Comparison of ENCODE assay signal across 13 cellular contexts in the genomic region with DNA sequence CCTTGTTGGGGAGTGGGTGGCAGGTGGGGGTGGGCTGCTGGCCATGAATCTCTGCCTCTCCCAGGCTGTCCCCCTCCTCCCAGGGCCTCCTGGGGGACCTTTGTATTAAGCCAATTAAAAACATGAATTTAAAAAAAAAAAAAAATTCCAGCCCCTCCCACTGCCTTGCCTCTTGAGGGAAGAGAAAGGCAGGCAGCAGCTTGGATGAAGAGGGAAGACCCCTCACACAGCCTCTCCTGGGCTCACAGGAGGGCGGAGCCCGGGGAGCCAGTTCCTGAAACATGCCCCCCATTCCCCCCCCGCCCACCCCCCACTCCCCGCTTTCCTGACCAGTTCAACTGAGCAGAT. TPM values are rescaled to one million over a fixed set of nuclear protein-coding genes. Genes with fewer than 3 reads are reported as not detected.
DNase-seq lines count a peak whose midpoint lies in the region; TF ChIP-seq lines count a peak whose summit lies in the region.
"Had no signal": no experiment of that assay in that cellular context is flagged by ENCODE, and none has a peak within 500 bp of the region (broad histone marks: within the 10 kb centered on the region; RNA-seq: fewer than 3 reads in every experiment).

No MANE protein-coding gene starts in this region.

- TF ChIP-seq POLR2A in breast epithelium (IDR thresholded peaks at IDR 0.05) (no peak), tibial nerve (IDR thresholded peaks at IDR 0.05) (no peak)

- peaks cover 21% of the 10 kb centered on the region for H3K27me3 Mint-ChIP-seq in MCF 10A (ENCODE audit: insufficient read depth, unreplicated experiment)

- peaks cover 3 to 6% of the 10 kb centered on the region in 2 donors for H3K27me3 ChIP-seq in breast epithelium
- H3K27me3 ChIP-seq in tibial nerve, result peaks cover 0 to 27% of the 10 kb centered on the region in 2 donors

- H3K4me3 ChIP-seq in breast epithelium (no peak overlapping the region), tibial nerve (no peak overlapping the region)

- POLR2A ChIA-PET in MCF 10A (lab: Yijun Ruan, JAX), result no interaction called here

- peaks cover 6% of the 10 kb centered on the region for H3K36me3 ChIP-seq in breast epithelium
- peaks cover 0 to 55% (median 12%) of the 10 kb centered on the region in 3 donors for H3K36me3 ChIP-seq in tibial nerve

- TF ChIP-seq CTCF in breast epithelium (IDR thresholded peaks at IDR 0.05) (no peak), MCF 10A (IDR thresholded peaks at IDR 0.05; ENCODE audit: unreplicated experiment) (no peak), tibial nerve (IDR thresholded peaks at IDR 0.05) (no peak)

- H3K27ac Mint-ChIP-seq in MCF 10A (ENCODE audit: low read depth, unreplicated experiment), result no peak overlapping the region
- H3K27ac Mint-ChIP-seq: activated naive CD4-positive, alpha-beta T cell treated with anti-CD3 and anti-CD28 coated beads, Interleukin-2, amount 10 ng/mL, durations not matched to agents 7 days and 5 days had no signal

- intact Hi-C loops in breast epithelium (cut with DNase I; ENCODE audit: low total_unique reads), result no loop called here
- intact Hi-C loops in MCF 10A (cut with micrococcal nuclease), result no loop called here

- CTCF ChIA-PET in MCF 10A (lab: Yijun Ruan, JAX), result interaction anchor here (0.7 to 1.3 kb wide), 4 partner anchors 9 to 80 kb away, joined by 3 read pairs; no protein-coding TSS in a partner anchor

- H3K4me1 Mint-ChIP-seq in MCF 10A (ENCODE audit: insufficient read depth, unreplicated experiment), result peaks cover 11% of the 10 kb centered on the region

- H3K27ac ChIP-seq in breast epithelium, result peak overlapping the region; percentile 64 to 68
- peak overlapping the region in 3 of 4 donors; percentile 27 to 64 (median 33) for H3K27ac ChIP-seq in tibial nerve
- H3K27ac ChIP-seq: HL-60, neutrophil had no signal

- peaks cover 6% of the 10 kb centered on the region for H3K36me3 Mint-ChIP-seq in MCF 10A (ENCODE audit: insufficient read depth, unreplicated experiment)

- no TSS peak for BruUV-seq in MCF 10A (replicated peaks; lab: Mats Ljungman, UMichigan)

- WGBS in tibial nerve, 2 donors, result 45 to 62% methylated on average over 4 of the region's 4 CpGs

- H3K9me3 Mint-ChIP-seq in MCF 10A (ENCODE audit: unreplicated experiment), result no peaks in the 10 kb centered on the region
- H3K9me3 Mint-ChIP-seq: activated naive CD4-positive, alpha-beta T cell treated with anti-CD3 and anti-CD28 coated beads, Interleukin-2, amount 10 ng/mL, durations not matched to agents 7 days and 5 days had no signal

- H3K9me3 ChIP-seq in breast epithelium (no peaks in the 10 kb centered on the region), tibial nerve (no peaks in the 10 kb centered on the region)
- H3K9me3 ChIP-seq: neutrophil had no signal

- DNase-seq in breast epithelium (ENCODE audit: low spot score in 2 of 2) (no peak), MCF 10A (ENCODE audit: unreplicated experiment) (no peak), iPS-NIHi11 (ENCODE audit: low spot score) (peak; percentile 62), tibial nerve (ENCODE audit: low spot score in 2 of 2) (no peak), activated gamma-delta T cell treated with Interleukin-2 at 50 U/mL for 16 hours (no peak)
- no peak for DNase-seq in stimulated activated CD4-positive, alpha-beta T cell treated with anti-CD3 and anti-CD28 coated beads, Interleukin-15, amount 100 ng/mL, for 24 hours
- DNase-seq: activated naive CD4-positive, alpha-beta T cell treated with anti-CD3 and anti-CD28 coated beads, Interleukin-2, amount 10 ng/mL, durations not matched to agents 7 days and 5 days; stimulated activated CD4-positive, alpha-beta T cell treated with anti-CD3 and anti-CD28 coated beads, Interleukin-12 subunit alpha, Interleukin-12 subunit beta, amount 100 ng/mL, for 4 hours had no signal

- H3K4me1 ChIP-seq in breast epithelium, result peaks cover 12 to 34% of the 10 kb centered on the region in 2 donors
- peaks cover 0 to 99% (median 63%) of the 10 kb centered on the region in 4 donors for H3K4me1 ChIP-seq in tibial nerve

- H3K4me3 Mint-ChIP-seq in MCF 10A (ENCODE audit: unreplicated experiment), result no peak overlapping the region
- H3K4me3 Mint-ChIP-seq: activated naive CD4-positive, alpha-beta T cell treated with anti-CD3 and anti-CD28 coated beads, Interleukin-2, amount 10 ng/mL, durations not matched to agents 7 days and 5 days had no signal

- TF ChIP-seq EP300 in tibial nerve (IDR thresholded peaks at IDR 0.05), result no peak

RNA-seq across cellular contexts. Expression of gene TCAP, which starts 1.8 kb away (rescaled TPM):
- total RNA-seq in breast epithelium (under 1 TPM; 0.48 to 0.73 (median 0.66) TPM), MCF 10A (2022) (0.37 and 0.71 TPM in 2 replicates), tibial nerve (1 to 10 TPM in 1 of 4 donors, under 1 TPM in 3; 0.30 to 5.5 (median 0.61) TPM)
- total RNA-seq: bronchial epithelial cell, M059J had no signal

RNA-seq across cellular contexts. Expression of gene PNMT, which starts 4.9 kb away (rescaled TPM):
- total RNA-seq in breast epithelium, result 1 to 10 TPM; 1.6 to 9.5 (median 5.1) TPM
- not detected in 2 replicates for total RNA-seq in MCF 10A (2022)
- total RNA-seq in tibial nerve, result 10 to 100 TPM in 3 of 4 donors, 1 to 10 TPM in 1; 2.4 to 19.6 (median 12.4) TPM
- total RNA-seq: bronchial epithelial cell, glomerular endothelial cell, M059J had no signal

RNA-seq across cellular contexts. Expression of gene PGAP3, which starts 24.5 kb away (rescaled TPM):
- total RNA-seq in breast epithelium (10 to 100 TPM; 11.7 to 23.7 (median 21.6) TPM), MCF 10A (2022) (10.0 and 13.2 TPM in 2 replicates), tibial nerve (10 to 100 TPM; 10.9 to 16.5 (median 15.1) TPM)

RNA-seq across cellular contexts. Expression of gene STARD3, which starts 26.4 kb away (rescaled TPM):
- total RNA-seq in breast epithelium (10 to 100 TPM; 37.0 to 43.9 (median 42.0) TPM), MCF 10A (2022) (30.1 and 31.1 TPM in 2 replicates), tibial nerve (100 to 1,000 TPM in 3 of 4 donors, 10 to 100 TPM in 1; 85.3 to 170 (median 108) TPM)

RNA-seq across cellular contexts. Expression of gene ERBB2, which starts 36.5 kb away (rescaled TPM):
- total RNA-seq in breast epithelium, result 100 to 1,000 TPM in 1 of 3 donors, 10 to 100 TPM in 2; 13.1 to 118 (median 59.0) TPM
- 33.3 and 33.7 TPM in 2 replicates for total RNA-seq in MCF 10A (2022)
- 100 to 1,000 TPM; 101 to 131 (median 114) TPM for total RNA-seq in tibial nerve
